Comparison of ENCODE assay signal across 22 cellular contexts in genomic region chr3:172173316-172174271, GRCh38.
A peak's percentile ranks its signal among the peaks of the same experiment; 100 is the strongest.
DNase-seq lines count a peak whose midpoint lies in the region; ATAC-seq, FAIRE-seq and TF ChIP-seq lines count a peak whose summit lies in the region.
"Had no signal": no experiment of that assay in that cellular context is flagged by ENCODE, and none has a peak within 500 bp of the region (broad histone marks: within the 10 kb centered on the region; RNA-seq: fewer than 3 reads in every experiment).

No MANE protein-coding gene starts in this region.

- no peaks in the 10 kb centered on the region for H3K9me3 ChIP-seq in HUES48 (ENCODE audit: control insufficient read depth, insufficient read depth, low read length)
- H3K9me3 ChIP-seq in keratinocyte (ENCODE audit: control insufficient read depth, low read depth, low read length), result no peaks in the 10 kb centered on the region
- no peaks in the 10 kb centered on the region for H3K9me3 ChIP-seq in trophoblast cell (ENCODE audit: insufficient read depth, low read depth, low read length)
- H3K9me3 ChIP-seq: Caco-2 had no signal

- H3K23ac ChIP-seq in trophoblast cell (ENCODE audit: low read length), result no peak overlapping the region

- FAIRE-seq in keratinocyte (lab: Jason Lieb, UNC), result peak; percentile 23

- H2AFZ ChIP-seq in keratinocyte (ENCODE audit: control insufficient read depth, low read length) (no peak overlapping the region), trophoblast cell (ENCODE audit: insufficient read depth, low read length, poor library complexity) (no peak overlapping the region)

- no peak overlapping the region for H4K91ac ChIP-seq in trophoblast cell (ENCODE audit: low read depth, low read length)

- H3K9me3 Mint-ChIP-seq in activated T-helper 17 cell treated with anti-CD3 and anti-CD28 coated beads, Interleukin-2, amount 50 U/mL, for 72 hours, result no peaks in the 10 kb centered on the region
- H3K9me3 Mint-ChIP-seq: activated B cell treated with CpG ODN at 0.5 μM for 24 hours; activated T-helper 2 cell treated with anti-CD3 and anti-CD28 coated beads, Interferon-gamma antibody, Interleukin-2, Interleukin-4, amounts not matched to agents 10 μg/mL and 5 μg/mL and 100 μg/mL, durations not matched to agents 14 hours and 24 hours and 36 hours had no signal

- peaks cover 2% of the 10 kb centered on the region for H3K9me1 ChIP-seq in keratinocyte (ENCODE audit: control insufficient read depth, extremely low read depth, insufficient read depth, low read length)

- H3K4me3 ChIP-seq in HUES48 (ENCODE audit: low read depth, low read length), result peak overlapping the region; percentile 27
- H3K4me3 ChIP-seq in keratinocyte (ENCODE audit: control insufficient read depth in 2 of 3, extremely low read depth in 1 of 3, insufficient read depth in 2 of 3, low read depth in 1 of 3, low read length in 3 of 3), result no peak overlapping the region
- H3K4me3 ChIP-seq in trophoblast cell (ENCODE audit: low read depth, low read length), result no peak overlapping the region

- H2BK120ac ChIP-seq in trophoblast cell (ENCODE audit: insufficient read depth, low read length, poor library complexity), result no peak overlapping the region

- H2AK5ac ChIP-seq in trophoblast cell (ENCODE audit: low read length), result no peak overlapping the region

- peaks cover 13% of the 10 kb centered on the region for H3K4me1 Mint-ChIP-seq in activated T-helper 17 cell treated with anti-CD3 and anti-CD28 coated beads, Interleukin-2, amount 50 U/mL, for 72 hours
- H3K4me1 Mint-ChIP-seq: activated B cell treated with CpG ODN at 0.5 μM for 24 hours had no signal

- no peaks in the 10 kb centered on the region for H3K27me3 Mint-ChIP-seq in activated T-helper 17 cell treated with anti-CD3 and anti-CD28 coated beads, Interleukin-2, amount 50 U/mL, for 72 hours
- H3K27me3 Mint-ChIP-seq: activated B cell treated with CpG ODN at 0.5 μM for 24 hours had no signal

- no peak for TF ChIP-seq CTCF in keratinocyte (optimal IDR thresholded peaks at IDR 0.05 in 1 of 3, IDR thresholded peaks at IDR 0.05 in 1 of 3, conservative IDR thresholded peaks at IDR 0.05 in 1 of 3; ENCODE audit: extremely low read depth in 1 of 3, insufficient read depth in 2 of 3, low read length in 3 of 3)

- no peak overlapping the region for H4K8ac ChIP-seq in trophoblast cell (ENCODE audit: low read depth, low read length)

- H3K27me3 ChIP-seq in HUES48 (ENCODE audit: control insufficient read depth, insufficient read depth, low read length) (no peaks in the 10 kb centered on the region), keratinocyte (ENCODE audit: control insufficient read depth, extremely low read depth, insufficient read depth, low read length) (no peaks in the 10 kb centered on the region), trophoblast cell (ENCODE audit: insufficient read depth, low read length) (no peaks in the 10 kb centered on the region)

- WGBS in trophoblast cell (ENCODE audit: extremely low coverage, insufficient coverage, insufficient read length), result no CpG with 5 or more reads among the region's 13 CpGs

- no peak overlapping the region for H3K14ac ChIP-seq in trophoblast cell (ENCODE audit: low read length)

- H3K79me2 ChIP-seq in keratinocyte (ENCODE audit: control insufficient read depth, insufficient read depth, low read length), result peaks cover 66% of the 10 kb centered on the region
- peaks cover 4% of the 10 kb centered on the region for H3K79me2 ChIP-seq in trophoblast cell (ENCODE audit: control insufficient read depth, insufficient read depth, low read length, poor library complexity)

- H3K9ac ChIP-seq in HUES48 (ENCODE audit: low read depth, low read length) (peak overlapping the region; percentile 26; the same call in 1 of the 2 replicates), keratinocyte (ENCODE audit: control insufficient read depth, extremely low read depth, insufficient read depth, low read length) (no peak overlapping the region), trophoblast cell (ENCODE audit: low read length) (no peak overlapping the region)

- dilution Hi-C loops in keratinocyte (cut with MboI; ENCODE audit: extremely low pct_ligation_motif_present, low sequenced_read_pairs), result no loop called here

- H4K12ac ChIP-seq in trophoblast cell (ENCODE audit: low read depth, low read length), result no peak overlapping the region

- peak overlapping the region; percentile 20 for H3K27ac Mint-ChIP-seq in activated T-helper 17 cell treated with anti-CD3 and anti-CD28 coated beads, Interleukin-2, amount 50 U/mL, for 72 hours
- H3K27ac Mint-ChIP-seq: activated B cell treated with CpG ODN at 0.5 μM for 24 hours; activated T-helper 2 cell treated with anti-CD3 and anti-CD28 coated beads, Interferon-gamma antibody, Interleukin-2, Interleukin-4, amounts not matched to agents 10 μg/mL and 5 μg/mL and 100 μg/mL, durations not matched to agents 14 hours and 24 hours and 36 hours; HFFc6 had no signal

- no peak overlapping the region for H3K4me3 Mint-ChIP-seq in activated T-helper 17 cell treated with anti-CD3 and anti-CD28 coated beads, Interleukin-2, amount 50 U/mL, for 72 hours
- H3K4me3 Mint-ChIP-seq: activated B cell treated with CpG ODN at 0.5 μM for 24 hours, HFFc6 had no signal

- H3K4me2 ChIP-seq in keratinocyte (ENCODE audit: control insufficient read depth, extremely low read depth, insufficient read depth, low read depth, low read length) (no peak overlapping the region), trophoblast cell (ENCODE audit: low read length) (no peak overlapping the region)

- DNase-seq in keratinocyte (ENCODE audit: low read depth, low spot score) (no peak), trophoblast cell (peak; percentile 70 to 86), NCI-H226 (no peak), NCI-H2227 (lab: John Stamatoyannopoulos, UW; ENCODE audit: unreplicated experiment) (no peak), globus pallidus (ENCODE audit: low spot score) (no peak)
- DNase-seq: activated B cell treated with CpG ODN at 0.5 μM for 24 hours; AML-193; amniotic stem cell; Caco-2; effector memory CD4-positive, alpha-beta T cell; HFFc6; hippocampal formation; midbrain; NCI-H1105 treated with DMSO at 0.1 percent for 48 hours; NCI-H2107; NCI-H526; stimulated activated CD4-positive, alpha-beta T cell treated with anti-CD3 and anti-CD28 coated beads, Interleukin-1b, Interleukin-23, amount 100 ng/mL, for 48 hours had no signal

- H3K4me1 ChIP-seq in HUES48 (ENCODE audit: control insufficient read depth, insufficient read depth, low read length) (peaks cover 85% of the 10 kb centered on the region), keratinocyte (ENCODE audit: control insufficient read depth, extremely low read depth, insufficient read depth, low read length) (peaks cover 11% of the 10 kb centered on the region), trophoblast cell (ENCODE audit: control insufficient read depth in 1 of 2, insufficient read depth in 2 of 2, low read length in 2 of 2) (peaks cover 8 to 14% of the 10 kb centered on the region in 2 experiments)

- peaks cover 5% of the 10 kb centered on the region for H4K20me1 ChIP-seq in keratinocyte (ENCODE audit: control insufficient read depth, extremely low read depth, insufficient read depth, low read length)

- no peak overlapping the region for H2BK12ac ChIP-seq in trophoblast cell (ENCODE audit: low read length)

- H3K4ac ChIP-seq in trophoblast cell (ENCODE audit: low read depth, low read length), result no peak overlapping the region

- no peaks in the 10 kb centered on the region for H3K79me1 ChIP-seq in trophoblast cell (ENCODE audit: low read length)

- ATAC-seq in activated T-helper 17 cell treated with anti-CD3 and anti-CD28 coated beads, Interleukin-2, amount 50 U/mL, for 72 hours (replicated peaks), result peak; percentile 80
- ATAC-seq in GM21786 (IDR thresholded peaks at IDR 0.05; ENCODE audit: unreplicated experiment), result no peak
- ATAC-seq: sciatic nerve had no signal

- H3K36me3 ChIP-seq in HUES48 (ENCODE audit: control insufficient read depth, insufficient read depth, low read length), result no peaks in the 10 kb centered on the region
- peaks cover 0 to 17% of the 10 kb centered on the region in 2 experiments for H3K36me3 ChIP-seq in keratinocyte (ENCODE audit: control insufficient read depth in 2 of 2, extremely low read depth in 1 of 2, insufficient read depth in 2 of 2, low read length in 2 of 2)
- no peaks in the 10 kb centered on the region for H3K36me3 ChIP-seq in trophoblast cell (ENCODE audit: control insufficient read depth in 1 of 2, insufficient read depth in 2 of 2, low read length in 2 of 2)

- H3K18ac ChIP-seq in trophoblast cell (ENCODE audit: low read length), result no peak overlapping the region

- H3K27ac ChIP-seq in HUES48 (ENCODE audit: low read depth, low read length), result peak overlapping the region; percentile 95
- H3K27ac ChIP-seq in keratinocyte (ENCODE audit: control insufficient read depth, insufficient read depth, low read length), result no peak overlapping the region
- H3K27ac ChIP-seq in trophoblast cell (ENCODE audit: low read depth, low read length), result no peak overlapping the region

- no peak overlapping the region for H2BK5ac ChIP-seq in trophoblast cell (ENCODE audit: low read depth, low read length, poor library complexity)

- H3K36me3 Mint-ChIP-seq in activated T-helper 17 cell treated with anti-CD3 and anti-CD28 coated beads, Interleukin-2, amount 50 U/mL, for 72 hours (ENCODE audit: low read depth), result no peaks in the 10 kb centered on the region

Comparison
In these comparisons a context has a peak if more than half of its experiments do, and no peak if none do; other contexts are left out.
1. DNase-seq: peak in trophoblast cell (2 of 2); none in keratinocyte (single experiment), NCI-H226 (single experiment), NCI-H2227 (single experiment) and globus pallidus (single experiment).